Comparison of ENCODE assay signal across 14 cellular contexts in genomic region chr2:229313591-229313990, GRCh38. TPM values are rescaled to one million over a fixed set of nuclear protein-coding genes. Genes with fewer than 3 reads are reported as not detected.
A peak's percentile ranks its signal among the peaks of the same experiment; 100 is the strongest.
DNase-seq lines count a peak whose midpoint lies in the region; ATAC-seq, FAIRE-seq and TF ChIP-seq lines count a peak whose summit lies in the region.
"Had no signal": no experiment of that assay in that cellular context is flagged by ENCODE, and none has a peak within 500 bp of the region (broad histone marks: within the 10 kb centered on the region; RNA-seq: fewer than 3 reads in every experiment).

No MANE protein-coding gene starts in this region.

- no peak overlapping the region for H3K4me3 ChIP-seq in lower lobe of right lung
- no peak overlapping the region for H3K4me3 ChIP-seq in small intestine (ENCODE audit: low read depth in 1 of 2, low read length in 2 of 2)
- H3K4me3 ChIP-seq in mucosa of descending colon: no peak overlapping the region
- H3K4me3 ChIP-seq: pancreas had no signal

- intact Hi-C loops in lower lobe of right lung (cut with DNase I) (no loop called here), mucosa of descending colon (cut with DNase I, micrococcal nuclease) (no loop called here)

- no peak for FAIRE-seq in small intestine (lab: Jason Lieb, UNC)
- FAIRE-seq: pancreas had no signal

- WGBS in small intestine, 3 donors: 58 to 81% (median 75%) methylated on average over 3 of the region's 3 CpGs

- H3K4me1 ChIP-seq in lower lobe of right lung (no peaks in the 10 kb centered on the region), small intestine (ENCODE audit: control insufficient read depth in 2 of 2, insufficient read depth in 1 of 2, low read depth in 1 of 2, low read length in 1 of 2) (no peaks in the 10 kb centered on the region), mucosa of descending colon (ENCODE audit: low read depth) (no peaks in the 10 kb centered on the region)
- H3K4me1 ChIP-seq: pancreas had no signal

- H3K9me3 ChIP-seq in lower lobe of right lung (no peaks in the 10 kb centered on the region), small intestine (ENCODE audit: control insufficient read depth, low read depth) (no peaks in the 10 kb centered on the region), mucosa of descending colon (no peaks in the 10 kb centered on the region)
- H3K9me3 ChIP-seq: pancreas had no signal

- peak; percentile 46 to 67 for ATAC-seq in lower lobe of right lung
- no peak for ATAC-seq in mucosa of descending colon
- ATAC-seq: esophagus mucosa, left colon had no signal

- H3K36me3 ChIP-seq in lower lobe of right lung: no peaks in the 10 kb centered on the region
- H3K36me3 ChIP-seq in small intestine (ENCODE audit: control insufficient read depth in 2 of 2, insufficient read depth in 2 of 2, low read length in 2 of 2): no peaks in the 10 kb centered on the region
- no peaks in the 10 kb centered on the region for H3K36me3 ChIP-seq in mucosa of descending colon (ENCODE audit: low read depth)
- H3K36me3 ChIP-seq: pancreas had no signal

- DNase-seq in AG08395 (ENCODE audit: low spot score): peak; percentile 76
- DNase-seq in HT1080 (ENCODE audit: low read depth): peak; percentile 73
- DNase-seq in dermis blood vessel endothelial cell: peak; percentile 79
- no peak for DNase-seq in lower lobe of right lung
- no peak for DNase-seq in small intestine
- DNase-seq in NCI-H226: no peak
- DNase-seq in substantia nigra (lab: John Stamatoyannopoulos, UW): no peak
- no peak for DNase-seq in mucosa of descending colon
- DNase-seq: activated CD8-positive, alpha-beta memory T cell treated with anti-CD3 and anti-CD28 coated beads, Interleukin-2, amount 50 U/mL, for 48 hours; left colon; NCI-H187; pancreas; RPMI8226 had no signal

- TF ChIP-seq CTCF in lower lobe of right lung (IDR thresholded peaks at IDR 0.05) (no peak), mucosa of descending colon (IDR thresholded peaks at IDR 0.05) (no peak)

- H3K27me3 ChIP-seq in lower lobe of right lung (ENCODE audit: low read depth) (no peaks in the 10 kb centered on the region), small intestine (ENCODE audit: control insufficient read depth in 2 of 2, insufficient read depth in 2 of 2, low read length in 2 of 2) (no peaks in the 10 kb centered on the region)
- H3K27me3 ChIP-seq: pancreas had no signal

- H3K27ac ChIP-seq in lower lobe of right lung: peak overlapping the region; percentile 18
- H3K27ac ChIP-seq in small intestine (ENCODE audit: low read depth in 1 of 2, low read length in 1 of 2): peak overlapping the region in 1 of 2 donors; percentile 66
- no peak overlapping the region for H3K27ac ChIP-seq in substantia nigra (ENCODE audit: low read depth, low read length, poor library complexity, severe bottlenecking)
- H3K27ac ChIP-seq: pancreas had no signal

RNA-seq across cellular contexts. Expression of gene PID1, which starts 42.5 kb away (rescaled TPM):
- total RNA-seq in HT1080 (2014; rRNA removed; shearing (Covaris generic)): 4.4 and 4.6 TPM in 2 replicates
- 6.1 and 6.8 TPM in 2 replicates for polyA plus RNA-seq in HT1080 (2015; cell fraction: cytosol; rRNA removed)
- 1.9 and 2.0 TPM in 2 replicates for polyA plus RNA-seq in HT1080 (2015; cell fraction: nucleus; rRNA removed)
- under 0.01 and 0.05 TPM in 2 replicates for total RNA-seq in dermis blood vessel endothelial cell
- total RNA-seq in lower lobe of right lung: 48.0 TPM
- 10 to 100 TPM in 1 of 3 donors, 1 to 10 TPM in 2; 4.9 to 26.0 (median 7.0) TPM for polyA plus RNA-seq in small intestine
- 10 to 100 TPM; 49.3 to 60.8 (median 52.5) TPM for total RNA-seq in mucosa of descending colon

Comparison
In these comparisons a context has a peak if more than half of its experiments do, and no peak if none do; other contexts are left out.
1. DNase-seq: peak in AG08395 (single experiment), HT1080 (single experiment) and dermis blood vessel endothelial cell (single experiment); none in lower lobe of right lung (single experiment), small intestine (single experiment), NCI-H226 (single experiment), substantia nigra (0 of 49) and mucosa of descending colon (0 of 3).